Comparison of ENCODE assay signal across 9 cellular contexts in genomic region chr3:156685198-156685597, GRCh38. TPM values are rescaled to one million over a fixed set of nuclear protein-coding genes. Genes with fewer than 3 reads are reported as not detected.
A peak's percentile ranks its signal among the peaks of the same experiment; 100 is the strongest.
DNase-seq lines count a peak whose midpoint lies in the region; ATAC-seq, FAIRE-seq and TF ChIP-seq lines count a peak whose summit lies in the region.
"Had no signal": no experiment of that assay in that cellular context is flagged by ENCODE, and none has a peak within 500 bp of the region (broad histone marks: within the 10 kb centered on the region; RNA-seq: fewer than 3 reads in every experiment).

No MANE protein-coding gene starts in this region.

- peak; percentile 84 for FAIRE-seq in H54 (lab: Jason Lieb, UNC)

- H4K20me1 ChIP-seq in DOHH2 (ENCODE audit: control insufficient read depth, insufficient read depth, low read depth, low read length) = peaks cover 53% of the 10 kb centered on the region

- no peaks in the 10 kb centered on the region for H3K9me2 ChIP-seq in DOHH2 (replicated peaks; ENCODE audit: control insufficient read depth, low read length)

- H3K27ac ChIP-seq in DOHH2 (ENCODE audit: low read depth, low read length) = no peak overlapping the region
- H3K27ac ChIP-seq in lower lobe of right lung = no peak overlapping the region

- peaks cover 78% of the 10 kb centered on the region for H3K4me1 ChIP-seq in DOHH2 (ENCODE audit: control insufficient read depth, low read length)
- peaks cover 99% of the 10 kb centered on the region for H3K4me1 ChIP-seq in lower lobe of right lung

- H3K4me3 Mint-ChIP-seq in activated CD8-positive, alpha-beta T cell treated with anti-CD3 and anti-CD28 coated beads, Interleukin-2, amount 10 ng/mL, durations not matched to agents 7 days and 5 days = peak overlapping the region; percentile 9

- DNase-seq in H54 (ENCODE audit: insufficient read length, low spot score) = no peak
- DNase-seq in activated CD8-positive, alpha-beta T cell treated with anti-CD3 and anti-CD28 coated beads, Interleukin-2, amount 10 ng/mL, durations not matched to agents 7 days and 5 days = no peak
- DNase-seq in lower lobe of right lung = no peak
- no peak for DNase-seq in Kasumi-1 (lab: John Stamatoyannopoulos, UW)
- DNase-seq: left cardiac atrium, Right ventricle myocardium superior had no signal

- H3K9me3 ChIP-seq in DOHH2 (ENCODE audit: control insufficient read depth, insufficient read depth, low read length) (no peaks in the 10 kb centered on the region), lower lobe of right lung (no peaks in the 10 kb centered on the region)

- no peaks in the 10 kb centered on the region for H3K27me3 Mint-ChIP-seq in activated CD8-positive, alpha-beta T cell treated with anti-CD3 and anti-CD28 coated beads, Interleukin-2, amount 10 ng/mL, durations not matched to agents 7 days and 5 days (ENCODE audit: low read depth)

- H3K4me2 ChIP-seq in DOHH2 (ENCODE audit: low read length) = peak overlapping the region; percentile 38

- peaks cover 100% of the 10 kb centered on the region for H3K79me2 ChIP-seq in DOHH2 (ENCODE audit: control insufficient read depth, low read length)

- H3F3A ChIP-seq in DOHH2 (ENCODE audit: control insufficient read depth, insufficient read depth) = no peaks in the 10 kb centered on the region; the same call in 1 of the 2 replicates

- peaks cover 96% of the 10 kb centered on the region for H3K36me3 ChIP-seq in DOHH2 (ENCODE audit: control insufficient read depth, low read length)
- peaks cover 4% of the 10 kb centered on the region for H3K36me3 ChIP-seq in lower lobe of right lung

- CTCF ChIA-PET in activated CD8-positive, alpha-beta T cell treated with anti-CD3 and anti-CD28 coated beads, Interleukin-2, amount 10 ng/mL, durations not matched to agents 7 days and 5 days (lab: Charles Lee) = interaction anchor here (1.2 to 3.0 kb wide), 6 partner anchors 10 to 452 kb away, joined by 3 to 15 read pairs (median 6); partner anchors contain the start of genes SSR3 and TIPARP

- intact Hi-C loops in lower lobe of right lung (cut with DNase I) = loop anchor here (10.0 kb wide), 1 partner anchor 130 kb away; no protein-coding TSS in a partner anchor

- TF ChIP-seq POLR2A in H54 (IDR thresholded peaks at IDR 0.05; ENCODE audit: low read depth, low read length) = no peak

- H3K36me3 Mint-ChIP-seq in activated CD8-positive, alpha-beta T cell treated with anti-CD3 and anti-CD28 coated beads, Interleukin-2, amount 10 ng/mL, durations not matched to agents 7 days and 5 days (ENCODE audit: low read depth) = peaks cover 69% of the 10 kb centered on the region

- POLR2A ChIA-PET in activated CD8-positive, alpha-beta T cell treated with anti-CD3 and anti-CD28 coated beads, Interleukin-2, amount 10 ng/mL, durations not matched to agents 7 days and 5 days (lab: Charles Lee) = interaction anchor here (1.5 to 2.5 kb wide), 3 partner anchors 9 to 130 kb away, joined by 4 to 13 read pairs (median 5); partner anchors contain the start of genes SSR3 and TIPARP

- peak overlapping the region; percentile 50 for H3K27ac Mint-ChIP-seq in activated CD8-positive, alpha-beta T cell treated with anti-CD3 and anti-CD28 coated beads, Interleukin-2, amount 10 ng/mL, durations not matched to agents 7 days and 5 days

- H3K4me1 Mint-ChIP-seq in activated CD8-positive, alpha-beta T cell treated with anti-CD3 and anti-CD28 coated beads, Interleukin-2, amount 10 ng/mL, durations not matched to agents 7 days and 5 days (ENCODE audit: low read depth) = peaks cover 85% of the 10 kb centered on the region

- H3K27me3 ChIP-seq in DOHH2 (ENCODE audit: control insufficient read depth, low read length) (no peaks in the 10 kb centered on the region), lower lobe of right lung (ENCODE audit: low read depth) (no peaks in the 10 kb centered on the region)

- TF ChIP-seq CTCF in DOHH2 (IDR thresholded peaks at IDR 0.05; ENCODE audit: low read depth, low read length, poor library complexity, severe bottlenecking) (no peak), lower lobe of right lung (IDR thresholded peaks at IDR 0.05) (no peak)

- no peaks in the 10 kb centered on the region for H3K9me3 Mint-ChIP-seq in activated CD8-positive, alpha-beta T cell treated with anti-CD3 and anti-CD28 coated beads, Interleukin-2, amount 10 ng/mL, durations not matched to agents 7 days and 5 days (ENCODE audit: insufficient read depth)

- H3K4me3 ChIP-seq in DOHH2 (ENCODE audit: low read length) = no peak overlapping the region
- no peak overlapping the region for H3K4me3 ChIP-seq in lower lobe of right lung

- ATAC-seq in activated CD8-positive, alpha-beta T cell treated with anti-CD3 and anti-CD28 coated beads, Interleukin-2, amount 10 ng/mL, durations not matched to agents 7 days and 5 days = no peak
- ATAC-seq in lower lobe of right lung = peak; percentile 20 to 25
- no peak for ATAC-seq in HG02970 (IDR thresholded peaks at IDR 0.05; ENCODE audit: low FRiP score, unreplicated experiment)
- ATAC-seq in HG02938 (IDR thresholded peaks at IDR 0.05; ENCODE audit: unreplicated experiment) = no peak
- ATAC-seq: left cardiac atrium had no signal

RNA-seq across cellular contexts. Expression of gene TIPARP, which starts 10.8 kb away (rescaled TPM):
- total RNA-seq in activated CD8-positive, alpha-beta T cell treated with anti-CD3 and anti-CD28 coated beads, Interleukin-2, amount 10 ng/mL, durations not matched to agents 7 days and 5 days = 10 to 100 TPM; 34.2 to 36.5 TPM
- total RNA-seq in lower lobe of right lung = 58.0 TPM

Comparison
In these comparisons a context has a peak if more than half of its experiments do, and no peak if none do; other contexts are left out.
1. ATAC-seq: peak in lower lobe of right lung (2 of 2); none in activated CD8-positive, alpha-beta T cell treated with anti-CD3 and anti-CD28 coated beads, Interleukin-2, amount 10 ng/mL, durations not matched to agents 7 days and 5 days (single experiment), HG02970 (single experiment) and HG02938 (single experiment).